Comparison of ENCODE assay signal across 2 cellular contexts in the genomic region with DNA sequence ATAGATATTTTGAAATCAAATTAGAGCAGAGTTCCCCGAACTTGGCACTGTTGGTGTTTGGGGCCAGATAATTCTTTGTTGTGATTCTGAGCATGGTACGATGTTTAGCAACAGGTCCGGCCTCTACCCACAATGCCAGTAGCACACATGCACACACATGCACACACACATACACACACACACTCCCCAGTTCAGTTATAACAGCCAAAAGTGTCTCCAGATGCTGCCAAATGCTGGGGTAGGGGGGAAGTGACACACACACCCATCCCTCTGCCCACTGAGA.
TF ChIP-seq lines count a peak whose summit lies in the region.

No MANE protein-coding gene starts in this region.

TF ChIP-seq in liver, 16 proteins besides CTCF, POLR2A, EP300 and RAD21 (continued from another document):
- peak; percentile 31 for TF ChIP-seq FOXA2 (IDR thresholded peaks at IDR 0.05)
- TF ChIP-seq REST (IDR thresholded peaks at IDR 0.05), result peak; percentile 16
- no peak for TF ChIP-seq FOXA1 (IDR thresholded peaks at IDR 0.05)
- TF ChIP-seq TAF1 (conservative IDR thresholded peaks at IDR 0.05), result no peak
- TF ChIP-seq HNF4A (conservative IDR thresholded peaks at IDR 0.05), result peak; percentile 64 to 77
- TF ChIP-seq NR2F2 (IDR thresholded peaks at IDR 0.05), result no peak
- TF ChIP-seq, protein P1, sequence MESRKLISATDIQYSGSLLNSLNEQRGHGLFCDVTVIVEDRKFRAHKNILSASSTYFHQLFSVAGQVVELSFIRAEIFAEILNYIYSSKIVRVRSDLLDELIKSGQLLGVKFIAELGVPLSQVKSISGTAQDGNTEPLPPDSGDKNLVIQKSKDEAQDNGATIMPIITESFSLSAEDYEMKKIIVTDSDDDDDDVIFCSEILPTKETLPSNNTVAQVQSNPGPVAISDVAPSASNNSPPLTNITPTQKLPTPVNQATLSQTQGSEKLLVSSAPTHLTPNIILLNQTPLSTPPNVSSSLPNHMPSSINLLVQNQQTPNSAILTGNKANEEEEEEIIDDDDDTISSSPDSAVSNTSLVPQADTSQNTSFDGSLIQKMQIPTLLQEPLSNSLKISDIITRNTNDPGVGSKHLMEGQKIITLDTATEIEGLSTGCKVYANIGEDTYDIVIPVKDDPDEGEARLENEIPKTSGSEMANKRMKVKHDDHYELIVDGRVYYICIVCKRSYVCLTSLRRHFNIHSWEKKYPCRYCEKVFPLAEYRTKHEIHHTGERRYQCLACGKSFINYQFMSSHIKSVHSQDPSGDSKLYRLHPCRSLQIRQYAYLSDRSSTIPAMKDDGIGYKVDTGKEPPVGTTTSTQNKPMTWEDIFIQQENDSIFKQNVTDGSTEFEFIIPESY (IDR thresholded peaks at IDR 0.05), result peak; percentile 21

TF ChIP-seq in HepG2, 621 proteins besides CTCF, POLR2A, EP300 and RAD21:
- TF ChIP-seq KIAA2018 (CRISPR knock-in tag; IDR thresholded peaks at IDR 0.05; ENCODE audit: borderline replicate concordance), result no peak
- no peak for TF ChIP-seq SP2 (CRISPR knock-in tag; IDR thresholded peaks at IDR 0.05)
- TF ChIP-seq, protein P2, sequence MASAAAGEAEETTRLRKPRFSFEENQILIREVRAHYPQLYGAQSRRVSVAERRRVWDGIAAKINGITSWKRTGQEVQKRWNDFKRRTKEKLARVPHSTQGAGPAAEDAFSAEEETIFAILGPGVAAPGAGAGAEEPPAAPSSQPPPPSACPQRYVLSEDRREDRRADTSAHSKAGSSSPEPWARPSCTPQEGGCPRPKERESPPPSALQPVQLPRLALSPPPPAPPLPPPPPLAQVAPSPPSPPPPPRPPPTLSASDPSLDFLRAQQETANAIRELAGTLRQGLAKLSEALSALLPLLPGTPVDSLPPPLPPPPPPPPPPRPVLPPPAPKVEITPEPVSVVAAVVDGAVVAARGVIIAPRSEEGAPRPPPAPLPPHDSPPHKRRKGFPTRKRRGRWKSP (CRISPR knock-in tag; IDR thresholded peaks at IDR 0.05), result no peak
- TF ChIP-seq NR2F2 (IDR thresholded peaks at IDR 0.05; ENCODE audit: borderline replicate concordance, low read depth), result no peak
- no peak for TF ChIP-seq ZNF792 (CRISPR knock-in tag; IDR thresholded peaks at IDR 0.05)
- TF ChIP-seq ZSCAN25 (CRISPR knock-in tag; IDR thresholded peaks at IDR 0.05), result no peak
- TF ChIP-seq TRIM24 (CRISPR knock-in tag; IDR thresholded peaks at IDR 0.05), result no peak
- TF ChIP-seq ZNF234 (CRISPR knock-in tag; conservative IDR thresholded peaks at IDR 0.05), result no peak
- TF ChIP-seq ZNF605 (CRISPR knock-in tag; IDR thresholded peaks at IDR 0.05), result no peak
- TF ChIP-seq RCOR2 (CRISPR knock-in tag; IDR thresholded peaks at IDR 0.05), result no peak
- no peak for TF ChIP-seq NONO (IDR thresholded peaks at IDR 0.05)
- TF ChIP-seq NONO (CRISPR knock-in tag; conservative IDR thresholded peaks at IDR 0.05), result no peak
- no peak for TF ChIP-seq FIP1L1 (IDR thresholded peaks at IDR 0.05; ENCODE audit: borderline replicate concordance, insufficient read depth, low read depth, low read length)
- no peak for TF ChIP-seq ZNF224 (CRISPR knock-in tag; IDR thresholded peaks at IDR 0.05)
- TF ChIP-seq ZNF772 (CRISPR knock-in tag; IDR thresholded peaks at IDR 0.05), result no peak
